Comparison of ENCODE assay signal across 9 cellular contexts in genomic region chr15:92884459-92884812, GRCh38. TPM values are rescaled to one million over a fixed set of nuclear protein-coding genes. Genes with fewer than 3 reads are reported as not detected.
DNase-seq lines count a peak whose midpoint lies in the region; ATAC-seq and TF ChIP-seq lines count a peak whose summit lies in the region.
"Had no signal": no experiment of that assay in that cellular context is flagged by ENCODE, and none has a peak within 500 bp of the region (broad histone marks: within the 10 kb centered on the region; RNA-seq: fewer than 3 reads in every experiment).

No MANE protein-coding gene starts in this region.

- CTCF ChIA-PET in mammary epithelial cell (lab: Charles Lee; ENCODE audit: low non-redundant PET) = no interaction called here

- DNase-seq in stimulated activated naive CD8-positive, alpha-beta T cell treated with anti-CD3 and anti-CD28 coated beads, Interleukin-15, Interleukin-2, amounts not matched to agents 100 U/mL and 50 U/mL, for 24 hours = no peak
- DNase-seq in mammary epithelial cell (no peak), aorta (no peak), NCI-H1048 (lab: John Stamatoyannopoulos, UW) (no peak), glomerular visceral epithelial cell (ENCODE audit: extremely low spot score) (no peak)
- DNase-seq: activated effector memory CD4-positive, alpha-beta T cell treated with Interleukin-2 at 50 U/mL for 16 hours had no signal

- intact Hi-C loops in mammary epithelial cell (cut with micrococcal nuclease) = loop anchor here (10.0 kb wide), 1 partner anchor 680 kb away; no protein-coding TSS in a partner anchor
- intact Hi-C loops in aorta (cut with DNase I) = loop anchor here in 1 of 2 donors (2.0 to 5.0 kb wide), 3 partner anchors 33 to 72 kb away; no protein-coding TSS in a partner anchor

- dilution Hi-C loops in mammary epithelial cell (cut with HindIII; ENCODE audit: low sequenced_read_pairs) = no loop called here

- no peak for TF ChIP-seq CTCF in mammary epithelial cell (conservative IDR thresholded peaks at IDR 0.05 in 1 of 2, IDR thresholded peaks at IDR 0.05 in 1 of 2; ENCODE audit: extremely low read depth in 1 of 2, insufficient read depth in 1 of 2, low read depth in 1 of 2, low read length in 2 of 2)

- H3K27ac ChIP-seq in mammary epithelial cell (ENCODE audit: insufficient read depth, low read depth, low read length) (peak overlapping the region; percentile 97), mesodermal cell (ENCODE audit: low read depth, low read length, severe bottlenecking) (peak overlapping the region; percentile 96), aorta (ENCODE audit: low read depth in 1 of 2, low read length in 2 of 2) (peak overlapping the region in 1 of 2 donors; percentile 100)

- no peaks in the 10 kb centered on the region for H3K27me3 Mint-ChIP-seq in stimulated activated naive CD8-positive, alpha-beta T cell treated with anti-CD3 and anti-CD28 coated beads, Interleukin-15, Interleukin-2, amounts not matched to agents 100 ng/mL and 50 ng/mL, for 24 hours

- peaks cover 56% of the 10 kb centered on the region for H3K36me3 Mint-ChIP-seq in stimulated activated naive CD8-positive, alpha-beta T cell treated with anti-CD3 and anti-CD28 coated beads, Interleukin-15, Interleukin-2, amounts not matched to agents 100 ng/mL and 50 ng/mL, for 24 hours (ENCODE audit: low read depth)

- peaks cover 69% of the 10 kb centered on the region for H3K79me2 ChIP-seq in mammary epithelial cell (ENCODE audit: insufficient read depth, low read length)

- peak overlapping the region; percentile 94 for H3K4me3 Mint-ChIP-seq in stimulated activated naive CD8-positive, alpha-beta T cell treated with anti-CD3 and anti-CD28 coated beads, Interleukin-15, Interleukin-2, amounts not matched to agents 100 ng/mL and 50 ng/mL, for 24 hours

- peaks cover 72% of the 10 kb centered on the region for H3K4me1 Mint-ChIP-seq in stimulated activated naive CD8-positive, alpha-beta T cell treated with anti-CD3 and anti-CD28 coated beads, Interleukin-15, Interleukin-2, amounts not matched to agents 100 ng/mL and 50 ng/mL, for 24 hours (ENCODE audit: low read depth)

- H3K36me3 ChIP-seq in mammary epithelial cell (ENCODE audit: insufficient read depth, low read length) = peaks cover 20% of the 10 kb centered on the region
- H3K36me3 ChIP-seq in mesodermal cell (ENCODE audit: control insufficient read depth, insufficient read depth, low read length) = peaks cover 26% of the 10 kb centered on the region
- no peaks in the 10 kb centered on the region for H3K36me3 ChIP-seq in aorta (ENCODE audit: control insufficient read depth in 1 of 2, insufficient read depth in 2 of 2, low read length in 1 of 2)

- H3K9me3 ChIP-seq in mammary epithelial cell (replicated peaks; ENCODE audit: insufficient read depth, low read length) (no peaks in the 10 kb centered on the region), mesodermal cell (ENCODE audit: control insufficient read depth, low read length) (no peaks in the 10 kb centered on the region), aorta (ENCODE audit: control insufficient read depth, low read length) (no peaks in the 10 kb centered on the region)

- no peaks in the 10 kb centered on the region for H3K9me3 Mint-ChIP-seq in stimulated activated naive CD8-positive, alpha-beta T cell treated with anti-CD3 and anti-CD28 coated beads, Interleukin-15, Interleukin-2, amounts not matched to agents 100 ng/mL and 50 ng/mL, for 24 hours

- H3K9ac ChIP-seq in mammary epithelial cell (ENCODE audit: insufficient read depth, low read length) = peak overlapping the region; percentile 100

- no peaks in the 10 kb centered on the region for H3K27me3 ChIP-seq in mammary epithelial cell (ENCODE audit: insufficient read depth, low read length)
- no peaks in the 10 kb centered on the region for H3K27me3 ChIP-seq in aorta (ENCODE audit: control insufficient read depth in 1 of 2, insufficient read depth in 2 of 2, low read length in 1 of 2)

- H3K4me1 ChIP-seq in mammary epithelial cell (ENCODE audit: insufficient read depth, low read length) (peaks cover 15% of the 10 kb centered on the region), mesodermal cell (ENCODE audit: control insufficient read depth, insufficient read depth, low read length, poor library complexity, severe bottlenecking) (peaks cover 14% of the 10 kb centered on the region), aorta (ENCODE audit: control insufficient read depth in 1 of 2, insufficient read depth in 2 of 2, low read length in 2 of 2) (no peaks in the 10 kb centered on the region)

- no TSS peak for BruUV-seq in mammary epithelial cell (replicated peaks; lab: Mats Ljungman, UMichigan)

- H3K4me2 ChIP-seq in mammary epithelial cell (ENCODE audit: insufficient read depth, low read depth, low read length) = peak overlapping the region; percentile 90

- in situ Hi-C loops in mammary epithelial cell (cut with MboI; ENCODE audit: low sequenced_read_pairs in 2 of 2) = loop anchor here in 1 of 2 donors (5.0 kb wide), 1 partner anchor 72 kb away; no protein-coding TSS in a partner anchor

- H3K27ac Mint-ChIP-seq in stimulated activated naive CD8-positive, alpha-beta T cell treated with anti-CD3 and anti-CD28 coated beads, Interleukin-15, Interleukin-2, amounts not matched to agents 100 ng/mL and 50 ng/mL, for 24 hours = peak overlapping the region; percentile 96

- 0% methylated on average over 5 of the region's 5 CpGs for WGBS in mammary epithelial cell (ENCODE audit: low coverage, missing lambda C conversion rate)
- 0% methylated on average over 1 of the region's 5 CpGs; no CpG with 5 or more reads in 1 of the 2 experiments for WGBS in mesodermal cell (ENCODE audit: insufficient coverage in 2 of 2), 2 experiments
- WGBS in aorta, 2 donors = 1% methylated on average over 5 of the region's 5 CpGs

- no peak for ATAC-seq in stimulated activated naive CD8-positive, alpha-beta T cell treated with anti-CD3 and anti-CD28 coated beads, Interleukin-15, Interleukin-2, amounts not matched to agents 100 U/mL and 50 U/mL, for 24 hours
- ATAC-seq in aorta (ENCODE audit: low FRiP score) (no peak), HG03108 (IDR thresholded peaks at IDR 0.05; ENCODE audit: unreplicated experiment) (no peak)

- H3K4me3 ChIP-seq in mammary epithelial cell (replicated peaks in 1 of 3; ENCODE audit: insufficient read depth in 1 of 3, low read depth in 2 of 3, low read length in 3 of 3) (peak overlapping the region; percentile 70 to 95 (median 84)), mesodermal cell (ENCODE audit: extremely low read depth, insufficient read depth, low read length, poor library complexity, severe bottlenecking) (peak overlapping the region; percentile 94), aorta (ENCODE audit: low read length in 2 of 2) (peak overlapping the region; percentile 100)

- no peak overlapping the region for H2AFZ ChIP-seq in mammary epithelial cell (ENCODE audit: low read depth, low read length)

- H4K20me1 ChIP-seq in mammary epithelial cell (ENCODE audit: insufficient read depth, low read length) = no peaks in the 10 kb centered on the region

RNA-seq across cellular contexts. Expression of gene CHD2, which starts 15.7 kb away (rescaled TPM):
- 100 to 1,000 TPM in 1 of 2 donors, 10 to 100 TPM in 1; 65.0 to 103 TPM for total RNA-seq in mammary epithelial cell
- polyA plus RNA-seq in mammary epithelial cell = 16.9 TPM
- polyA minus RNA-seq in mammary epithelial cell = 67.0 TPM
- 45.4 TPM for polyA plus RNA-seq in mesodermal cell (2013, experiment 1 of 2)
- 37.3 TPM for polyA plus RNA-seq in mesodermal cell (2013, experiment 2 of 2)
- total RNA-seq in aorta = 100 to 1,000 TPM; 120 to 144 TPM
- polyA plus RNA-seq in aorta = 10 to 100 TPM; 38.0 to 42.6 TPM
